Comparison of ENCODE assay signal across 24 cellular contexts in genomic region chrX:76202471-76202870, GRCh38.
"Had no signal": no experiment of that assay in that cellular context is flagged by ENCODE, and none has a peak within 500 bp of the region (broad histone marks: within the 10 kb centered on the region; RNA-seq: fewer than 3 reads in every experiment).

No MANE protein-coding gene starts in this region.

- H3K27ac ChIP-seq: left ventricle myocardium inferior, pancreas, prostate gland, skin epidermis, suprapubic skin, thoracic aorta, tibial artery, upper lobe of right lung had no signal

- H3K4me1 ChIP-seq: left ventricle myocardium inferior, pancreas, prostate gland, suprapubic skin, tibial artery, upper lobe of right lung had no signal

- H3K9me3 ChIP-seq: left ventricle myocardium inferior, mucosa of descending colon, pancreas, prostate gland, suprapubic skin, thoracic aorta, tibial artery, upper lobe of right lung had no signal

- ATAC-seq: mucosa of descending colon; naive thymus-derived CD8-positive, alpha-beta T cell; pancreas; right cardiac atrium; sciatic nerve; stimulated activated naive B cell treated with anti-CD40 and anti-IgM and Interleukin-4, amounts not matched to agents 10 μg/mL and 1 μg/mL and 100 μg/mL, for 72 hours; stimulated activated naive CD8-positive, alpha-beta T cell treated with anti-CD3 and anti-CD28 coated beads, Interleukin-15, Interleukin-2, amounts not matched to agents 100 U/mL and 50 U/mL, for 24 hours; upper lobe of right lung had no signal

- DNase-seq: islet precursor cell; left ventricle myocardium inferior; midbrain; mucosa of descending colon; naive thymus-derived CD8-positive, alpha-beta T cell; nucleus accumbens; pancreas; posterior cingulate gyrus; retina; stimulated activated CD4-positive, alpha-beta T cell treated with anti-CD3 and anti-CD28 coated beads, Interleukin-12 subunit alpha, Interleukin-12 subunit beta, amount 100 ng/mL, for 4 hours; stimulated activated CD4-positive, alpha-beta T cell treated with anti-CD3 and anti-CD28 coated beads, Interleukin-15, amount 100 ng/mL, for 24 hours; stimulated activated CD4-positive, alpha-beta T cell treated with anti-CD3 and anti-CD28 coated beads, Interleukin-2, amount 100 ng/mL, for 24 hours; stimulated activated CD4-positive, alpha-beta T cell treated with anti-CD3 and anti-CD28 coated beads, Interleukin-4, amount 100 ng/mL, for 1 hour; stimulated activated naive B cell treated with anti-CD40 and anti-IgM and Interleukin-4, amounts not matched to agents 10 μg/mL and 1 μg/mL and 100 μg/mL, for 72 hours; stimulated activated naive CD8-positive, alpha-beta T cell treated with anti-CD3 and anti-CD28 coated beads, Interleukin-15, Interleukin-2, amounts not matched to agents 100 U/mL and 50 U/mL, for 24 hours; tibial artery; trophoblast cell; upper lobe of right lung had no signal

- H3K27me3 ChIP-seq: suprapubic skin, tibial artery, upper lobe of right lung had no signal

- H3K4me3 ChIP-seq: left ventricle myocardium inferior, mucosa of descending colon, pancreas, prostate gland, skin epidermis, suprapubic skin, thoracic aorta, tibial artery, upper lobe of right lung had no signal

- H3K36me3 ChIP-seq: left ventricle myocardium inferior, pancreas, prostate gland, suprapubic skin, thoracic aorta, tibial artery, upper lobe of right lung had no signal
